ENCODE assay signal across 1 cellular context in genomic region chr16:20880867-20881866, GRCh38.
TF ChIP-seq lines count a peak whose summit lies in the region.

No MANE protein-coding gene starts in this region.

TF ChIP-seq in A549, 52 proteins besides CTCF, POLR2A, EP300 and RAD21 (continued from another document):
- no peak for TF ChIP-seq BCL3 (IDR thresholded peaks at IDR 0.05)
- TF ChIP-seq CEBPB (IDR thresholded peaks at IDR 0.05): 0 out of 4 replicates have a peak, but pooled peaks of 1 of the 2 experiments have one; percentile 13
- TF ChIP-seq GATA3 (IDR thresholded peaks at IDR 0.05; ENCODE audit: borderline replicate concordance): no peak
TF ChIP-seq in A549: peak in this region for 1.
